1 cellular context compared by ENCODE assay signal in genomic region chr17:44147812-44148211, GRCh38.
TF ChIP-seq lines count a peak whose summit lies in the region.

No MANE protein-coding gene starts in this region.

TF ChIP-seq in IMR-90, 13 proteins besides CTCF, POLR2A, EP300 and RAD21 (continued from another document):
- TF ChIP-seq SMC3 (IDR thresholded peaks at IDR 0.05; ENCODE audit: low read depth, low read length) = no peak
- TF ChIP-seq FOS (IDR thresholded peaks at IDR 0.05; ENCODE audit: low read depth, low read length) = no peak
- no peak for TF ChIP-seq ELK1 (IDR thresholded peaks at IDR 0.05; ENCODE audit: borderline replicate concordance, low read depth, low read length)
- TF ChIP-seq USF2 (IDR thresholded peaks at IDR 0.05; ENCODE audit: low read depth, low read length) = no peak
- TF ChIP-seq BHLHE40 (IDR thresholded peaks at IDR 0.05; ENCODE audit: low read depth, low read length) = no peak
- no peak for TF ChIP-seq RCOR1 (IDR thresholded peaks at IDR 0.05; ENCODE audit: insufficient replicate concordance, low read length)
- TF ChIP-seq CEBPB (IDR thresholded peaks at IDR 0.05; ENCODE audit: low read depth, low read length) = no peak
- TF ChIP-seq MAFK (IDR thresholded peaks at IDR 0.05; ENCODE audit: low read depth, low read length) = no peak
TF ChIP-seq in IMR-90: peak in this region for 0.
